16 cellular contexts compared by ENCODE assay signal in genomic region chr7:31785081-31785480, GRCh38.
"Had no signal": no experiment of that assay in that cellular context is flagged by ENCODE, and none has a peak within 500 bp of the region (broad histone marks: within the 10 kb centered on the region; RNA-seq: fewer than 3 reads in every experiment).

No MANE protein-coding gene starts in this region.

- H3K4me3 Mint-ChIP-seq: activated naive CD8-positive, alpha-beta T cell treated with anti-CD3 and anti-CD28 coated beads for 36 hours; activated T-helper 1 cell treated with anti-CD3 and anti-CD28 coated beads, Interleukin-12 subunit alpha, Interleukin-12 subunit beta, Interleukin-2, Interleukin-4 antibody, amounts not matched to agents 30 ng/mL and 10 ng/mL and 1 ng/mL, durations not matched to agents 14 hours and 24 hours and 36 hours; immature natural killer cell; mesothelial cell of epicardium; nephron progenitor cell had no signal

- H3K36me3 Mint-ChIP-seq: activated naive CD8-positive, alpha-beta T cell treated with anti-CD3 and anti-CD28 coated beads for 36 hours; immature natural killer cell; mesothelial cell of epicardium had no signal

- H3K27ac ChIP-seq: brain microvascular endothelial cell, epithelial cell of prostate, psoas muscle, spleen had no signal

- H3K36me3 ChIP-seq: brain microvascular endothelial cell, spleen had no signal

- H3K27me3 Mint-ChIP-seq: activated naive CD8-positive, alpha-beta T cell treated with anti-CD3 and anti-CD28 coated beads for 36 hours had no signal

- DNase-seq: activated CD4-positive, CD25-positive, alpha-beta regulatory T cell treated with anti-CD3 and anti-CD28 coated beads, Interleukin-2, amount 50 U/mL, for 72 hours; activated naive CD8-positive, alpha-beta T cell treated with anti-CD3 and anti-CD28 coated beads for 36 hours; brain microvascular endothelial cell; dermis blood vessel endothelial cell; immature natural killer cell; left cardiac atrium; nephron progenitor cell; occipital lobe; psoas muscle; spleen; T1000 had no signal

- H3K4me1 ChIP-seq: psoas muscle, spleen had no signal

- H3K27me3 ChIP-seq: brain microvascular endothelial cell, spleen had no signal

- H3K4me1 Mint-ChIP-seq: activated naive CD8-positive, alpha-beta T cell treated with anti-CD3 and anti-CD28 coated beads for 36 hours; immature natural killer cell had no signal

- H3K4me3 ChIP-seq: lung, psoas muscle, spleen had no signal

- H3K27ac Mint-ChIP-seq: activated naive CD8-positive, alpha-beta T cell treated with anti-CD3 and anti-CD28 coated beads for 36 hours; activated T-helper 1 cell treated with anti-CD3 and anti-CD28 coated beads, Interleukin-12 subunit alpha, Interleukin-12 subunit beta, Interleukin-2, Interleukin-4 antibody, amounts not matched to agents 30 ng/mL and 10 ng/mL and 1 ng/mL, durations not matched to agents 14 hours and 24 hours and 36 hours; immature natural killer cell; mesothelial cell of epicardium; nephron progenitor cell had no signal

- ATAC-seq: psoas muscle, sciatic nerve had no signal

- H3K9me3 ChIP-seq: psoas muscle, spleen had no signal
